16 cellular contexts compared by ENCODE assay signal in genomic region chr17:40495140-40495539, GRCh38. TPM values are rescaled to one million over a fixed set of nuclear protein-coding genes. Genes with fewer than 3 reads are reported as not detected.
DNase-seq lines count a peak whose midpoint lies in the region; ATAC-seq and TF ChIP-seq lines count a peak whose summit lies in the region.
"Had no signal": no experiment of that assay in that cellular context is flagged by ENCODE, and none has a peak within 500 bp of the region (broad histone marks: within the 10 kb centered on the region; RNA-seq: fewer than 3 reads in every experiment).

No MANE protein-coding gene starts in this region.

- H3K4me1 ChIP-seq in IMR-90 (ENCODE audit: control insufficient read depth, insufficient read depth, low read length): peaks cover 33% of the 10 kb centered on the region
- H3K4me1 ChIP-seq in mammary epithelial cell (ENCODE audit: insufficient read depth, low read length): peaks cover 73% of the 10 kb centered on the region
- H3K4me1 ChIP-seq in foreskin keratinocyte: peaks cover 47% of the 10 kb centered on the region
- peaks cover 8% of the 10 kb centered on the region for H3K4me1 ChIP-seq in thymus (ENCODE audit: control insufficient read depth, insufficient read depth, low read length)
- peaks cover 16% of the 10 kb centered on the region; the same call in 1 of the 2 replicates for H3K4me1 ChIP-seq in SJCRH30

- in situ Hi-C loops in IMR-90 (cut with MboI; ENCODE audit: low sequenced_read_pairs) (no loop called here), mammary epithelial cell (cut with MboI; ENCODE audit: low sequenced_read_pairs in 2 of 2) (no loop called here)

- peak overlapping the region; percentile 33; the same call in 1 of the 2 replicates for H3K18ac ChIP-seq in IMR-90 (ENCODE audit: low read depth, low read length)

- no peaks in the 10 kb centered on the region for H3K36me3 Mint-ChIP-seq in activated CD8-positive, alpha-beta T cell treated with anti-CD3 and anti-CD28 coated beads, Interleukin-2, amount 10 ng/mL, durations not matched to agents 7 days and 5 days (ENCODE audit: low read depth)

- TF ChIP-seq POLR2A in IMR-90 (IDR thresholded peaks at IDR 0.05; ENCODE audit: low read depth, low read length): no peak

- peak overlapping the region; percentile 67; the same call in 2 of the 3 replicates for H2BK15ac ChIP-seq in IMR-90 (ENCODE audit: low read depth, low read length)

- no peak overlapping the region for H3K14ac ChIP-seq in IMR-90 (replicated peaks; ENCODE audit: low read depth, low read length)

- H3K27me3 ChIP-seq in IMR-90 (ENCODE audit: control insufficient read depth, insufficient read depth, low read length) (no peaks in the 10 kb centered on the region), mammary epithelial cell (ENCODE audit: insufficient read depth, low read length) (no peaks in the 10 kb centered on the region), foreskin keratinocyte (no peaks in the 10 kb centered on the region), thymus (ENCODE audit: control insufficient read depth, insufficient read depth) (no peaks in the 10 kb centered on the region), SJCRH30 (no peaks in the 10 kb centered on the region)

- TF ChIP-seq CTCF in IMR-90 (conservative IDR thresholded peaks at IDR 0.05; ENCODE audit: low read depth, low read length): no peak
- no peak for TF ChIP-seq CTCF in mammary epithelial cell (conservative IDR thresholded peaks at IDR 0.05 in 1 of 2, IDR thresholded peaks at IDR 0.05 in 1 of 2; ENCODE audit: extremely low read depth in 1 of 2, insufficient read depth in 1 of 2, low read depth in 1 of 2, low read length in 2 of 2)
- TF ChIP-seq CTCF in foreskin keratinocyte (conservative IDR thresholded peaks at IDR 0.05): no peak

- H3K9ac ChIP-seq in IMR-90 (ENCODE audit: low read depth, low read length): no peak overlapping the region
- peak overlapping the region; percentile 61 for H3K9ac ChIP-seq in mammary epithelial cell (ENCODE audit: insufficient read depth, low read length)

- no peak overlapping the region for H2AK9ac ChIP-seq in IMR-90 (replicated peaks; ENCODE audit: low read depth, low read length, poor library complexity)

- peaks cover 0 to 6% of the 10 kb centered on the region in 2 experiments; a peak in 2 of 4 replicates for H3K79me1 ChIP-seq in IMR-90 (ENCODE audit: low read depth in 1 of 2, low read length in 2 of 2)

- CTCF ChIA-PET in IMR-90 (lab: Yijun Ruan, JAX): no interaction called here
- CTCF ChIA-PET in mammary epithelial cell (lab: Charles Lee; ENCODE audit: low non-redundant PET): no interaction called here
- CTCF ChIA-PET in activated CD8-positive, alpha-beta T cell treated with anti-CD3 and anti-CD28 coated beads, Interleukin-2, amount 10 ng/mL, durations not matched to agents 7 days and 5 days (lab: Charles Lee): interaction anchor here (0.9 to 1.5 kb wide), 4 partner anchors 18 to 51 kb away, joined by 3 to 5 read pairs (median 4); partner anchors contain the start of gene IGFBP4

- TF ChIP-seq RAD21 in IMR-90 (IDR thresholded peaks at IDR 0.05; ENCODE audit: low read length): no peak

- H3K9me3 ChIP-seq in IMR-90 (ENCODE audit: control insufficient read depth, insufficient read depth, low read length) (no peaks in the 10 kb centered on the region), mammary epithelial cell (replicated peaks; ENCODE audit: insufficient read depth, low read length) (no peaks in the 10 kb centered on the region), thymus (ENCODE audit: control insufficient read depth) (no peaks in the 10 kb centered on the region), SJCRH30 (replicated peaks) (no peaks in the 10 kb centered on the region)

- no peak overlapping the region for H2AK5ac ChIP-seq in IMR-90 (ENCODE audit: low read depth, low read length)

- BruUV-seq in IMR-90 (replicated peaks; lab: Mats Ljungman, UMichigan) (no TSS peak), mammary epithelial cell (replicated peaks; lab: Mats Ljungman, UMichigan) (no TSS peak)

- peaks cover 20% of the 10 kb centered on the region for H3K4me1 Mint-ChIP-seq in activated CD8-positive, alpha-beta T cell treated with anti-CD3 and anti-CD28 coated beads, Interleukin-2, amount 10 ng/mL, durations not matched to agents 7 days and 5 days (ENCODE audit: low read depth)

- no peak overlapping the region for H3K23ac ChIP-seq in IMR-90 (ENCODE audit: low read depth, low read length)

- no CpG with 5 or more reads among the region's 5 CpGs for WGBS in IMR-90 (ENCODE audit: extremely low coverage in 2 of 2, insufficient read length in 1 of 2), 2 experiments
- 24% methylated on average over 5 of the region's 5 CpGs for WGBS in mammary epithelial cell (ENCODE audit: low coverage, missing lambda C conversion rate)
- WGBS in thymus: 79% methylated on average over 5 of the region's 5 CpGs

- H3K79me2 ChIP-seq in mammary epithelial cell (ENCODE audit: insufficient read depth, low read length): peaks cover 98% of the 10 kb centered on the region

- no peak for ATAC-seq in IMR-90 (ENCODE audit: low read depth)
- no peak for ATAC-seq in foreskin keratinocyte
- no peak for ATAC-seq in activated CD8-positive, alpha-beta T cell treated with anti-CD3 and anti-CD28 coated beads, Interleukin-2, amount 10 ng/mL, durations not matched to agents 7 days and 5 days
- ATAC-seq: Panc1 had no signal

- no peak overlapping the region for H2AFZ ChIP-seq in IMR-90 (replicated peaks; ENCODE audit: low read length, poor library complexity)
- H2AFZ ChIP-seq in mammary epithelial cell (ENCODE audit: low read depth, low read length): no peak overlapping the region

- H3K4me3 ChIP-seq in IMR-90 (ENCODE audit: insufficient read depth, low read depth, low read length) (no peak overlapping the region), mammary epithelial cell (replicated peaks in 1 of 3; ENCODE audit: insufficient read depth in 1 of 3, low read depth in 2 of 3, low read length in 3 of 3) (peak overlapping the region; percentile 6 to 98 (median 39)), thymus (ENCODE audit: low read length) (no peak overlapping the region), SJCRH30 (no peak overlapping the region)

- DNase-seq in IMR-90 (no peak), mammary epithelial cell (no peak), foreskin keratinocyte (peak in 1 of 2 donors; percentile 56), middle frontal gyrus (ENCODE audit: extremely low spot score, low spot score) (no peak), SJCRH30 (no peak)
- DNase-seq in activated CD8-positive, alpha-beta T cell treated with anti-CD3 and anti-CD28 coated beads, Interleukin-2, amount 10 ng/mL, durations not matched to agents 7 days and 5 days: no peak
- DNase-seq: DMS 273 treated with DMSO at 0.1 percent for 48 hours, GOT3, KBM-7, NCI-H1436, NCI-H2029 treated with DMSO at 0.1 percent for 48 hours, NCI-H2171 treated with DMSO at 0.1 percent for 48 hours, NCI-H774, Right ventricle myocardium superior had no signal

- H4K8ac ChIP-seq in IMR-90 (ENCODE audit: low read depth in 2 of 2, low read length in 2 of 2): no peak overlapping the region; a peak in 1 of 4 replicates

- H3K36me3 ChIP-seq in IMR-90 (ENCODE audit: control insufficient read depth, insufficient read depth, low read length) (no peaks in the 10 kb centered on the region), mammary epithelial cell (ENCODE audit: insufficient read depth, low read length) (peaks cover 42% of the 10 kb centered on the region), thymus (ENCODE audit: control insufficient read depth, insufficient read depth) (no peaks in the 10 kb centered on the region), SJCRH30 (no peaks in the 10 kb centered on the region)

- H3K4me3 Mint-ChIP-seq in activated CD8-positive, alpha-beta T cell treated with anti-CD3 and anti-CD28 coated beads, Interleukin-2, amount 10 ng/mL, durations not matched to agents 7 days and 5 days: no peak overlapping the region

- no peak overlapping the region for H4K91ac ChIP-seq in IMR-90 (ENCODE audit: insufficient read depth, low read depth, low read length)

- dilution Hi-C loops in IMR-90 (cut with HindIII; ENCODE audit: low sequenced_read_pairs, unreplicated experiment) (no loop called here), mammary epithelial cell (cut with HindIII; ENCODE audit: low sequenced_read_pairs) (loop anchor here (5.0 kb wide), 1 partner anchor 68 kb away; no protein-coding TSS in a partner anchor)

- H3K27me3 Mint-ChIP-seq in activated CD8-positive, alpha-beta T cell treated with anti-CD3 and anti-CD28 coated beads, Interleukin-2, amount 10 ng/mL, durations not matched to agents 7 days and 5 days (ENCODE audit: low read depth): no peaks in the 10 kb centered on the region

- no peaks in the 10 kb centered on the region for H3K9me3 Mint-ChIP-seq in activated CD8-positive, alpha-beta T cell treated with anti-CD3 and anti-CD28 coated beads, Interleukin-2, amount 10 ng/mL, durations not matched to agents 7 days and 5 days (ENCODE audit: insufficient read depth)

- no peak overlapping the region for H3K27ac Mint-ChIP-seq in activated CD8-positive, alpha-beta T cell treated with anti-CD3 and anti-CD28 coated beads, Interleukin-2, amount 10 ng/mL, durations not matched to agents 7 days and 5 days

- peak overlapping the region; percentile 50; the same call in 1 of the 2 replicates for H3K4ac ChIP-seq in IMR-90 (ENCODE audit: low read depth, low read length)

- H3K27ac ChIP-seq in IMR-90 (ENCODE audit: insufficient read depth, low read length): no peak overlapping the region
- peak overlapping the region; percentile 96 for H3K27ac ChIP-seq in mammary epithelial cell (ENCODE audit: insufficient read depth, low read depth, low read length)
- peak overlapping the region; percentile 5 for H3K27ac ChIP-seq in foreskin keratinocyte
- H3K27ac ChIP-seq in thymus (ENCODE audit: low read depth): peak overlapping the region; percentile 18
- H3K27ac ChIP-seq in SJCRH30: no peak overlapping the region

- peaks cover 23% of the 10 kb centered on the region for H3K9me1 ChIP-seq in IMR-90 (ENCODE audit: insufficient read depth, low read length)

- peak overlapping the region; percentile 45; the same call in 1 of the 2 replicates for H2BK20ac ChIP-seq in IMR-90 (ENCODE audit: low read depth, low read length)

- POLR2A ChIA-PET in IMR-90 (lab: Charles Lee; ENCODE audit: unreplicated experiment): no interaction called here
- POLR2A ChIA-PET in activated CD8-positive, alpha-beta T cell treated with anti-CD3 and anti-CD28 coated beads, Interleukin-2, amount 10 ng/mL, durations not matched to agents 7 days and 5 days (lab: Charles Lee): interaction anchor here (0.5 kb wide), 1 partner anchor 38 kb away, joined by 8 read pairs; no protein-coding TSS in a partner anchor

- H2BK5ac ChIP-seq in IMR-90 (ENCODE audit: low read depth, low read length, poor library complexity, severe bottlenecking): no peak overlapping the region

- no peak overlapping the region for H3K56ac ChIP-seq in IMR-90 (ENCODE audit: extremely low read depth, insufficient read depth, low read length)

- H3K4me2 ChIP-seq in IMR-90 (ENCODE audit: low read depth, low read length): no peak overlapping the region
- H3K4me2 ChIP-seq in mammary epithelial cell (ENCODE audit: insufficient read depth, low read depth, low read length): peak overlapping the region; percentile 68

- peak overlapping the region; percentile 63; the same call in 1 of the 2 replicates for H2BK120ac ChIP-seq in IMR-90 (ENCODE audit: low read depth, low read length)

- intact Hi-C loops in IMR-90 (cut with micrococcal nuclease) (no loop called here), mammary epithelial cell (cut with micrococcal nuclease) (no loop called here)

- H4K5ac ChIP-seq in IMR-90 (ENCODE audit: low read depth, low read length): peak overlapping the region; percentile 11; the same call in 1 of the 2 replicates

- H4K20me1 ChIP-seq in IMR-90 (ENCODE audit: insufficient read depth, low read length) (no peaks in the 10 kb centered on the region), mammary epithelial cell (ENCODE audit: insufficient read depth, low read length) (peaks cover 3% of the 10 kb centered on the region)

RNA-seq across cellular contexts. Expression of gene TNS4, which starts 6.3 kb away (rescaled TPM):
- total RNA-seq in IMR-90 (2012; rRNA removed) (0.28 TPM in 1 of 2 replicates, not detected in the other), mammary epithelial cell (100 to 1,000 TPM; 170 to 608 TPM), foreskin keratinocyte (285 and 352 TPM in 2 replicates)
- polyA plus RNA-seq in IMR-90 (2012; rRNA removed) (0.07 TPM in 1 of 2 replicates, not detected in the other), mammary epithelial cell (120 TPM), foreskin keratinocyte (271 and 305 TPM in 2 replicates), thymus (24.8 TPM)
- 0.07 and 0.08 TPM in 2 replicates for polyA plus RNA-seq in IMR-90 (2012; cell fraction: cytosol; rRNA removed)
- polyA plus RNA-seq in IMR-90 (2012; cell fraction: nucleus; rRNA removed; ENCODE audit: low replicate concordance): 0.33 and 0.57 TPM in 2 replicates
- 1,186 TPM for polyA minus RNA-seq in mammary epithelial cell
- 1 to 10 TPM; 8.4 to 9.0 TPM for total RNA-seq in activated CD8-positive, alpha-beta T cell treated with anti-CD3 and anti-CD28 coated beads, Interleukin-2, amount 10 ng/mL, durations not matched to agents 7 days and 5 days
- total RNA-seq in SJCRH30 (2014; rRNA removed; shearing (Covaris generic)): not detected in 2 replicates
- total RNA-seq: Right ventricle myocardium superior had no signal

RNA-seq across cellular contexts. Expression of gene IGFBP4, which starts 51.9 kb away (rescaled TPM):
- total RNA-seq in IMR-90 (2012; rRNA removed) (257 and 308 TPM in 2 replicates), mammary epithelial cell (10 to 100 TPM; 13.0 to 34.5 TPM), foreskin keratinocyte (7.7 and 18.4 TPM in 2 replicates)
- polyA plus RNA-seq in IMR-90 (2012; rRNA removed) (1,187 TPM in 2 replicates), mammary epithelial cell (28.5 TPM), foreskin keratinocyte (11.5 and 28.3 TPM in 2 replicates), thymus (161 TPM)
- polyA plus RNA-seq in IMR-90 (2012; cell fraction: cytosol; rRNA removed): 1,397 and 1,707 TPM in 2 replicates
- polyA plus RNA-seq in IMR-90 (2012; cell fraction: nucleus; rRNA removed; ENCODE audit: low replicate concordance): 452 and 510 TPM in 2 replicates
- polyA minus RNA-seq in mammary epithelial cell: 62.7 TPM
- total RNA-seq in activated CD8-positive, alpha-beta T cell treated with anti-CD3 and anti-CD28 coated beads, Interleukin-2, amount 10 ng/mL, durations not matched to agents 7 days and 5 days: 10 to 100 TPM; 28.7 to 28.9 TPM
- total RNA-seq in SJCRH30 (2014; rRNA removed; shearing (Covaris generic)): 1.7 and 2.3 TPM in 2 replicates

Comparison
In these comparisons a context has a peak if more than half of its experiments do, and no peak if none do; other contexts are left out.
1. H3K27ac ChIP-seq: peak in mammary epithelial cell (single experiment), foreskin keratinocyte (single experiment) and thymus (single experiment); none in IMR-90 (single experiment) and SJCRH30 (single experiment).
2. H3K4me3 ChIP-seq: peak in mammary epithelial cell (3 of 3); none in IMR-90 (single experiment), thymus (single experiment) and SJCRH30 (single experiment).
3. RNA of gene TNS4, which starts 6.3 kb away (total RNA-seq): 170 to 608 TPM in mammary epithelial cell and 285 to 352 TPM in foreskin keratinocyte; 8.4 to 9.0 TPM in activated CD8-positive, alpha-beta T cell treated with anti-CD3 and anti-CD28 coated beads, Interleukin-2, amount 10 ng/mL, durations not matched to agents 7 days and 5 days, 0.28 TPM in IMR-90 and not detected in SJCRH30; every median in the first group is over 10 times any median in the second.